1 cellular context compared by ENCODE assay signal in the genomic region with DNA sequence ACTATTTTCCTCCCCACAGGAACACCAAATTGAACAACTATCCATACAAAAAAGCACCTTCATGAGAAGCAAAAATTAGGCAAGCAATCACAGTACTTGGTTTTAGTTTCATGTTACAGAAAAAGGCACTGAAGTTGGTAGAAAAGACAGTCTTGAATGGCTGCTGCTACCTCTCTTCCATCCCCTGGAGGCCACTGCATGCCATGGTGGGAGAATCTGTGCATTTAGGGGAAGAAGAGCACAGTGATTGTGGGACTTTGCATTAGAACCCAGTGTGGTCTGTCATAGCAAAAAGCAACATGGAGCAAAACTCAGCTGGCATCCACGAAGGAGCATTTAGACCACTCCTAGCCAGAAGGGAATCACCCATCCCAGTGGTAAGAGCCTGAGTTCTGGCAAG.
TF ChIP-seq lines count a peak whose summit lies in the region.

No MANE protein-coding gene starts in this region.

TF ChIP-seq in GM12878, 131 proteins besides CTCF, POLR2A, EP300 and RAD21:
- TF ChIP-seq ZNF207 (IDR thresholded peaks at IDR 0.05; ENCODE audit: borderline replicate concordance): no peak
- TF ChIP-seq SREBF1 (IDR thresholded peaks at IDR 0.05; ENCODE audit: low read length): no peak
- no peak for TF ChIP-seq MYC (IDR thresholded peaks at IDR 0.05; ENCODE audit: insufficient read depth, insufficient read length, insufficient replicate concordance, low read length, severe bottlenecking)
- TF ChIP-seq JUND (IDR thresholded peaks at IDR 0.05; ENCODE audit: low read depth, low read length): no peak
- TF ChIP-seq BCL11A (IDR thresholded peaks at IDR 0.05; ENCODE audit: low read depth, low read length): no peak
- no peak for TF ChIP-seq ATF7 (IDR thresholded peaks at IDR 0.05; ENCODE audit: low read depth)
- TF ChIP-seq MXI1 (IDR thresholded peaks at IDR 0.05; ENCODE audit: low read depth, low read length): no peak
- no peak for TF ChIP-seq HDAC2 (IDR thresholded peaks at IDR 0.05)
- no peak for TF ChIP-seq POLR2AphosphoS5 (IDR thresholded peaks at IDR 0.05; ENCODE audit: low read length)
- TF ChIP-seq, protein P1, sequence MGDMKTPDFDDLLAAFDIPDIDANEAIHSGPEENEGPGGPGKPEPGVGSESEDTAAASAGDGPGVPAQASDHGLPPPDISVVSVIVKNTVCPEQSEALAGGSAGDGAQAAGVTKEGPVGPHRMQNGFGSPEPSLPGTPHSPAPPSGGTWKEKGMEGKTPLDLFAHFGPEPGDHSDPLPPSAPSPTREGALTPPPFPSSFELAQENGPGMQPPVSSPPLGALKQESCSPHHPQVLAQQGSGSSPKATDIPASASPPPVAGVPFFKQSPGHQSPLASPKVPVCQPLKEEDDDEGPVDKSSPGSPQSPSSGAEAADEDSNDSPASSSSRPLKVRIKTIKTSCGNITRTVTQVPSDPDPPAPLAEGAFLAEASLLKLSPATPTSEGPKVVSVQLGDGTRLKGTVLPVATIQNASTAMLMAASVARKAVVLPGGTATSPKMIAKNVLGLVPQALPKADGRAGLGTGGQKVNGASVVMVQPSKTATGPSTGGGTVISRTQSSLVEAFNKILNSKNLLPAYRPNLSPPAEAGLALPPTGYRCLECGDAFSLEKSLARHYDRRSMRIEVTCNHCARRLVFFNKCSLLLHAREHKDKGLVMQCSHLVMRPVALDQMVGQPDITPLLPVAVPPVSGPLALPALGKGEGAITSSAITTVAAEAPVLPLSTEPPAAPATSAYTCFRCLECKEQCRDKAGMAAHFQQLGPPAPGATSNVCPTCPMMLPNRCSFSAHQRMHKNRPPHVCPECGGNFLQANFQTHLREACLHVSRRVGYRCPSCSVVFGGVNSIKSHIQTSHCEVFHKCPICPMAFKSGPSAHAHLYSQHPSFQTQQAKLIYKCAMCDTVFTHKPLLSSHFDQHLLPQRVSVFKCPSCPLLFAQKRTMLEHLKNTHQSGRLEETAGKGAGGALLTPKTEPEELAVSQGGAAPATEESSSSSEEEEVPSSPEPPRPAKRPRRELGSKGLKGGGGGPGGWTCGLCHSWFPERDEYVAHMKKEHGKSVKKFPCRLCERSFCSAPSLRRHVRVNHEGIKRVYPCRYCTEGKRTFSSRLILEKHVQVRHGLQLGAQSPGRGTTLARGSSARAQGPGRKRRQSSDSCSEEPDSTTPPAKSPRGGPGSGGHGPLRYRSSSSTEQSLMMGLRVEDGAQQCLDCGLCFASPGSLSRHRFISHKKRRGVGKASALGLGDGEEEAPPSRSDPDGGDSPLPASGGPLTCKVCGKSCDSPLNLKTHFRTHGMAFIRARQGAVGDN (IDR thresholded peaks at IDR 0.05): no peak
- no peak for TF ChIP-seq BRCA1 (IDR thresholded peaks at IDR 0.05; ENCODE audit: low read depth, low read length)
- no peak for TF ChIP-seq CREM (IDR thresholded peaks at IDR 0.05; ENCODE audit: low read depth)
- TF ChIP-seq, protein P2, sequence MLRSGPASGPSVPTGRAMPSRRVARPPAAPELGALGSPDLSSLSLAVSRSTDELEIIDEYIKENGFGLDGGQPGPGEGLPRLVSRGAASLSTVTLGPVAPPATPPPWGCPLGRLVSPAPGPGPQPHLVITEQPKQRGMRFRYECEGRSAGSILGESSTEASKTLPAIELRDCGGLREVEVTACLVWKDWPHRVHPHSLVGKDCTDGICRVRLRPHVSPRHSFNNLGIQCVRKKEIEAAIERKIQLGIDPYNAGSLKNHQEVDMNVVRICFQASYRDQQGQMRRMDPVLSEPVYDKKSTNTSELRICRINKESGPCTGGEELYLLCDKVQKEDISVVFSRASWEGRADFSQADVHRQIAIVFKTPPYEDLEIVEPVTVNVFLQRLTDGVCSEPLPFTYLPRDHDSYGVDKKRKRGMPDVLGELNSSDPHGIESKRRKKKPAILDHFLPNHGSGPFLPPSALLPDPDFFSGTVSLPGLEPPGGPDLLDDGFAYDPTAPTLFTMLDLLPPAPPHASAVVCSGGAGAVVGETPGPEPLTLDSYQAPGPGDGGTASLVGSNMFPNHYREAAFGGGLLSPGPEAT (IDR thresholded peaks at IDR 0.05; ENCODE audit: low read depth): no peak
- no peak for TF ChIP-seq ZZZ3 (IDR thresholded peaks at IDR 0.05; ENCODE audit: control insufficient read depth, insufficient read length, low read depth)
- TF ChIP-seq, protein P3, sequence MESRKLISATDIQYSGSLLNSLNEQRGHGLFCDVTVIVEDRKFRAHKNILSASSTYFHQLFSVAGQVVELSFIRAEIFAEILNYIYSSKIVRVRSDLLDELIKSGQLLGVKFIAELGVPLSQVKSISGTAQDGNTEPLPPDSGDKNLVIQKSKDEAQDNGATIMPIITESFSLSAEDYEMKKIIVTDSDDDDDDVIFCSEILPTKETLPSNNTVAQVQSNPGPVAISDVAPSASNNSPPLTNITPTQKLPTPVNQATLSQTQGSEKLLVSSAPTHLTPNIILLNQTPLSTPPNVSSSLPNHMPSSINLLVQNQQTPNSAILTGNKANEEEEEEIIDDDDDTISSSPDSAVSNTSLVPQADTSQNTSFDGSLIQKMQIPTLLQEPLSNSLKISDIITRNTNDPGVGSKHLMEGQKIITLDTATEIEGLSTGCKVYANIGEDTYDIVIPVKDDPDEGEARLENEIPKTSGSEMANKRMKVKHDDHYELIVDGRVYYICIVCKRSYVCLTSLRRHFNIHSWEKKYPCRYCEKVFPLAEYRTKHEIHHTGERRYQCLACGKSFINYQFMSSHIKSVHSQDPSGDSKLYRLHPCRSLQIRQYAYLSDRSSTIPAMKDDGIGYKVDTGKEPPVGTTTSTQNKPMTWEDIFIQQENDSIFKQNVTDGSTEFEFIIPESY (IDR thresholded peaks at IDR 0.05): no peak
- no peak for TF ChIP-seq YY1 (IDR thresholded peaks at IDR 0.05; ENCODE audit: low read depth, low read length)
- TF ChIP-seq FOXK2 (IDR thresholded peaks at IDR 0.05): no peak
- TF ChIP-seq IKZF2 (IDR thresholded peaks at IDR 0.05): no peak
TF ChIP-seq in GM12878: peak in this region for 0.
